ENCODE assay signal across 20 cellular contexts in the genomic region with DNA sequence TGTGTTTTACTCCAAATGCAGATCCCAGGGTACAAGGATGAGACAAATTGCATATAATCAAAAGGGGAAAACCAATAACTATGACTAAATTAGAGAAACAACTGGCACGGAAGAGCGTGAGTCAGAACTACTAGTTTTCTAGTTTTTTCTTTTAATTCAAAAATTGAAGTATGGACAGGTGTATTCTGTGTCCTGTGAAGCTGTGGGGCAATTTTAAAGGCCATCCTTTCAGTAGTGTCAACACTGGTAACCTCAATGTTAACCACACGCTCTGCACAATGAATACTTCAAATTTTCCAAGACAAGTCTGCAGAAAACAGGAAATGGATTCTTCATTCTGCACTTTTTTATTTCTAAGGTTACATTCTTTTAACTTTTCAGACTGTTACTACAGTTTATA.
"Had no signal": no experiment of that assay in that cellular context is flagged by ENCODE, and none has a peak within 500 bp of the region (broad histone marks: within the 10 kb centered on the region; RNA-seq: fewer than 3 reads in every experiment).

No MANE protein-coding gene starts in this region.

- DNase-seq: activated B cell treated with CpG ODN at 0.5 μM for 24 hours; activated CD4-positive, alpha-beta T cell treated with anti-CD3 and anti-CD28 coated beads for 4 hours; activated effector memory CD4-positive, alpha-beta T cell treated with anti-CD3 and anti-CD28 coated beads, Interleukin-2, amount 50 U/mL, for 16 hours; activated T-cell treated with anti-CD3 and anti-CD28 coated beads, Interleukin-2, amount 50 U/mL, for 1 hour; amniotic stem cell; cortex of kidney; endodermal cell; esophagus squamous epithelium; gastrocnemius medialis; hippocampal formation; left ventricle myocardium superior; mammary epithelial cell; natural killer cell; spleen; stimulated activated CD4-positive, alpha-beta T cell treated with anti-CD3 and anti-CD28 coated beads, Interleukin-4, amount 100 ng/mL, for 24 hours; transverse colon had no signal

- H3K9me3 Mint-ChIP-seq: activated B cell treated with CpG ODN at 0.5 μM for 24 hours; endodermal cell; mesothelial cell of epicardium; natural killer cell; T-helper 1 cell treated with Interleukin-12 subunit alpha and Interleukin-12 subunit beta and Interleukin-4 antibody, amounts not matched to agents 30 μg/mL and 1 μg/mL, for 36 hours had no signal

- ATAC-seq: gastrocnemius medialis, left ventricle myocardium superior, natural killer cell had no signal

- H3K4me3 ChIP-seq: esophagus squamous epithelium, gastrocnemius medialis, spleen, transverse colon, vagina had no signal

- H3K27ac Mint-ChIP-seq: activated B cell treated with CpG ODN at 0.5 μM for 24 hours; activated naive CD8-positive, alpha-beta T cell; endodermal cell; mesothelial cell of epicardium; natural killer cell; T-helper 1 cell treated with Interleukin-12 subunit alpha and Interleukin-12 subunit beta and Interleukin-4 antibody, amounts not matched to agents 30 μg/mL and 1 μg/mL, for 36 hours had no signal

- H3K36me3 Mint-ChIP-seq: activated naive CD8-positive, alpha-beta T cell; mesothelial cell of epicardium; natural killer cell had no signal
